In the genomic region with DNA sequence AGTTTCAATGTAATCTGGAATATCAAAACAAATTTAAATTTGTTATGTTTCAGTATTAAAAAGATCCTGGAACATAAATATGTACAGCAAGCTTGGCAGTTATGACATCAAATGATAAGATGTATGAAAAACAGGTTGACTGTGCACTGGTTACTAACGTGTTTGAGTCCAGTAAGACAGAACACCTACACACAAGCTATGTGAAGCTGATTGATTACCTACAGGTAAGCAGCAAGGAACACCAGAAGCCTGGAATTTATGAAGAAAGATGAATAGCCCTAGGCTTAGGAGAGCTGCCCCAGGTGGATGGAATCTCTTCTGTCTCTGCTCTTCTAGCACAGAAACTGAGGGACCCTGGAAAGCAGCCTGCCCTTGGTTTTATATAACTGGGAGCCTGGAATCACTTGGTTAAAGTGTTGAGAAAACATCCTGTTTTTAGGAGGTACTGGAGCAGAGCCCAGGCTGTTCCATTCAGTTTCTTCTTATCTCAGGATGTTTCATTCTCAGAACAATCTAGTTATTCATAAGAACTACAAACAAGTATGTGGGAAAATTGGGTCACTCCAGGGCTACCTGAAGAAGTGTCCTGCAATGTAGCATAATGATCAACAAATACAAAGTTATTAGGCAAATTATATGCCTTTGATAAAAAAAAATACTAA, we compare ENCODE assay signal across 15 cellular contexts. TPM values are rescaled to one million over a fixed set of nuclear protein-coding genes. Genes with fewer than 3 reads are reported as not detected.
"Had no signal": no experiment of that assay in that cellular context is flagged by ENCODE, and none has a peak within 500 bp of the region (broad histone marks: within the 10 kb centered on the region; RNA-seq: fewer than 3 reads in every experiment).

No MANE protein-coding gene starts in this region.

- H3K9me3 ChIP-seq: breast epithelium, esophagus muscularis mucosa had no signal

- H3K27me3 ChIP-seq: breast epithelium, dorsolateral prefrontal cortex, esophagus muscularis mucosa had no signal

- H3K4me1 ChIP-seq: breast epithelium, esophagus muscularis mucosa, parathyroid adenoma had no signal

- H3K27ac ChIP-seq: breast epithelium, dorsolateral prefrontal cortex, esophagus muscularis mucosa, parathyroid adenoma had no signal

- H3K4me3 ChIP-seq: breast epithelium, dorsolateral prefrontal cortex, esophagus muscularis mucosa, smooth muscle cell had no signal

- DNase-seq: activated CD4-positive, alpha-beta T cell treated with anti-CD3 and anti-CD28 coated beads, Interleukin-2, amount 50 U/mL, for 4 hours; activated effector memory CD4-positive, alpha-beta T cell treated with anti-CD3 and anti-CD28 coated beads, Interleukin-2, amount 50 U/mL, for 16 hours; activated T-cell treated with anti-CD3 and anti-CD28 coated beads, Interleukin-2, amount 50 U/mL, for 24 hours; dorsolateral prefrontal cortex; foreskin fibroblast; naive B cell; retina; trophoblast cell had no signal

- H3K36me3 ChIP-seq: breast epithelium, esophagus muscularis mucosa had no signal

- ATAC-seq: activated CD4-positive, CD25-positive, alpha-beta regulatory T cell treated with anti-CD3 and anti-CD28 coated beads, Interleukin-2, amount 50 U/mL, for 24 hours; activated naive CD4-positive, alpha-beta T cell treated with anti-CD3 and anti-CD28 coated beads, Interleukin-2, amount 50 U/mL, for 72 hours; stimulated activated effector memory CD8-positive, alpha-beta T cell treated with anti-CD3 and anti-CD28 coated beads, Interleukin-12 subunit alpha, Interleukin-12 subunit beta, amount 100 ng/mL, for 72 hours had no signal

RNA-seq across cellular contexts. Expression of gene SLITRK3, which starts 36.3 kb away (rescaled TPM):
- total RNA-seq: activated naive CD4-positive, alpha-beta T cell treated with anti-CD3 and anti-CD28 coated beads, Interleukin-2, amount 50 U/mL, for 72 hours; smooth muscle cell had no signal
- polyA plus RNA-seq: smooth muscle cell had no signal
